9 cellular contexts compared by ENCODE assay signal in the genomic region with DNA sequence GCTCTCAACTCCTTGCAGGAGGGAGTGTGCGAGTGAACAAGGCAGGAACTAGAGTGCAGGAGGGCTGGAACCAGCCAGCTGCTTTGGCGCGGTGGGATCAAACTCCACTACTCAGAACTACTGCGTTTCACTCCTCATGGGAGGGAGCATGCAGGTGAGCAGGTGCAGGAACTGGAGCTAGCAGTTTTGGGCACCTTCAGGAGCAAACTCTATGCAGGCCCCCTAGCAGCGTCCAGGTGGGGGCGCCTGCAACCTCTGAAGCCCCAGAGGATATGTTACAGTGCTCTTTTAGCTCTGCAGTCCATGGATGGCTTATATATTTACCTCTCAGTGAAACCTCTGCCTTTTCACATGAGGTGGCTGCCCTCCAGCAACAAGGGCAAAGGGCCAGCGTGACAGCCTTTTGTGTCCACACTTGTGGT.
DNase-seq lines count a peak whose midpoint lies in the region; ATAC-seq and TF ChIP-seq lines count a peak whose summit lies in the region.
"Had no signal": no experiment of that assay in that cellular context is flagged by ENCODE, and none has a peak within 500 bp of the region (broad histone marks: within the 10 kb centered on the region; RNA-seq: fewer than 3 reads in every experiment).

No MANE protein-coding gene starts in this region.

- no peak for ATAC-seq in activated CD4-positive, alpha-beta T cell treated with anti-CD3 and anti-CD28 coated beads for 36 hours
- ATAC-seq in left cardiac atrium, result peak; percentile 76 to 86
- ATAC-seq in upper lobe of left lung (ENCODE audit: low FRiP score in 2 of 2), result peak; percentile 29 to 62
- no peak for ATAC-seq in HG02973 (IDR thresholded peaks at IDR 0.05; ENCODE audit: unreplicated experiment)

- intact Hi-C loops in activated CD4-positive, alpha-beta T cell treated with anti-CD3 and anti-CD28 coated beads for 36 hours (cut with DNase I, micrococcal nuclease), result no loop called here
- intact Hi-C loops in activated CD4-positive, alpha-beta T cell treated with anti-CD3 and anti-CD28 coated beads, Interleukin-2, amount 10 ng/mL, durations not matched to agents 24 days and 14 days (cut with micrococcal nuclease), result no loop called here
- intact Hi-C loops in left cardiac atrium (cut with DNase I), result no loop called here

- H3K27me3 Mint-ChIP-seq in activated CD4-positive, alpha-beta T cell treated with anti-CD3 and anti-CD28 coated beads for 36 hours, result no peaks in the 10 kb centered on the region
- no peaks in the 10 kb centered on the region for H3K27me3 Mint-ChIP-seq in activated CD4-positive, alpha-beta T cell treated with anti-CD3 and anti-CD28 coated beads, Interleukin-2, amount 10 ng/mL, durations not matched to agents 24 days and 14 days
- H3K27me3 Mint-ChIP-seq: CD4-positive, CD25-positive, alpha-beta regulatory T cell had no signal

- H3K4me3 ChIP-seq in OCI-LY1 (ENCODE audit: low read depth, low read length, poor library complexity, severe bottlenecking) (no peak overlapping the region), upper lobe of left lung (no peak overlapping the region)

- 0 out of 2 replicates have a peak, but pooled peaks cover 2% of the 10 kb centered on the region for H3K9me3 ChIP-seq in OCI-LY1 (ENCODE audit: low read length)
- no peaks in the 10 kb centered on the region for H3K9me3 ChIP-seq in upper lobe of left lung

- no peaks in the 10 kb centered on the region for H4K20me1 ChIP-seq in OCI-LY1 (ENCODE audit: insufficient read depth, low read length)

- no peaks in the 10 kb centered on the region for H3K36me3 Mint-ChIP-seq in activated CD4-positive, alpha-beta T cell treated with anti-CD3 and anti-CD28 coated beads for 36 hours (ENCODE audit: low read depth)
- no peaks in the 10 kb centered on the region for H3K36me3 Mint-ChIP-seq in activated CD4-positive, alpha-beta T cell treated with anti-CD3 and anti-CD28 coated beads, Interleukin-2, amount 10 ng/mL, durations not matched to agents 24 days and 14 days (ENCODE audit: low read depth)
- H3K36me3 Mint-ChIP-seq: CD4-positive, CD25-positive, alpha-beta regulatory T cell had no signal

- peak; percentile 94 for TF ChIP-seq CTCF in OCI-LY1 (IDR thresholded peaks at IDR 0.05; ENCODE audit: low read length)
- TF ChIP-seq CTCF in upper lobe of left lung (IDR thresholded peaks at IDR 0.05), result peak in 2 of 6 experiments; percentile 16 to 17
- no peak for TF ChIP-seq CTCF in GM10248 (IDR thresholded peaks at IDR 0.05; ENCODE audit: control extremely low read depth, extremely low read depth, low read depth, missing control alignments)

- CTCF ChIA-PET in activated CD4-positive, alpha-beta T cell treated with anti-CD3 and anti-CD28 coated beads for 36 hours (lab: Charles Lee), result no interaction called here
- CTCF ChIA-PET in GM10248 (lab: Yijun Ruan, JAX), result interaction anchor here (0.8 kb wide), 1 partner anchor 11 kb away, joined by 3 read pairs; no protein-coding TSS in a partner anchor

- no peaks in the 10 kb centered on the region for H3K79me2 ChIP-seq in OCI-LY1 (ENCODE audit: insufficient read depth, low read length)

- POLR2A ChIA-PET in activated CD4-positive, alpha-beta T cell treated with anti-CD3 and anti-CD28 coated beads for 36 hours (lab: Charles Lee), result no interaction called here
- POLR2A ChIA-PET in GM10248 (lab: Yijun Ruan, JAX), result no interaction called here

- no peaks in the 10 kb centered on the region for H3K4me1 Mint-ChIP-seq in activated CD4-positive, alpha-beta T cell treated with anti-CD3 and anti-CD28 coated beads for 36 hours
- H3K4me1 Mint-ChIP-seq in activated CD4-positive, alpha-beta T cell treated with anti-CD3 and anti-CD28 coated beads, Interleukin-2, amount 10 ng/mL, durations not matched to agents 24 days and 14 days, result no peaks in the 10 kb centered on the region
- H3K4me1 Mint-ChIP-seq: CD4-positive, CD25-positive, alpha-beta regulatory T cell had no signal

- H3K27ac Mint-ChIP-seq in activated CD4-positive, alpha-beta T cell treated with anti-CD3 and anti-CD28 coated beads for 36 hours, result no peak overlapping the region
- H3K27ac Mint-ChIP-seq in activated CD4-positive, alpha-beta T cell treated with anti-CD3 and anti-CD28 coated beads, Interleukin-2, amount 10 ng/mL, durations not matched to agents 24 days and 14 days, result no peak overlapping the region
- H3K27ac Mint-ChIP-seq: CD4-positive, CD25-positive, alpha-beta regulatory T cell had no signal

- H3K4me2 ChIP-seq in OCI-LY1 (ENCODE audit: low read length), result no peak overlapping the region

- H3F3A ChIP-seq in OCI-LY1 (ENCODE audit: insufficient read depth, low read length), result no peaks in the 10 kb centered on the region

- H2AFZ ChIP-seq in OCI-LY1 (ENCODE audit: low read length), result peak overlapping the region; percentile 12; the same call in 1 of the 2 replicates

- H3K27ac ChIP-seq in OCI-LY1 (ENCODE audit: low read depth, low read length, poor library complexity, severe bottlenecking), result no peak overlapping the region
- no peak overlapping the region for H3K27ac ChIP-seq in upper lobe of left lung

- H3K36me3 ChIP-seq in OCI-LY1 (ENCODE audit: insufficient read depth, low read length), result no peaks in the 10 kb centered on the region
- H3K36me3 ChIP-seq in upper lobe of left lung, result no peaks in the 10 kb centered on the region

- TF ChIP-seq POLR2A in upper lobe of left lung (IDR thresholded peaks at IDR 0.05), result no peak

- no peak overlapping the region for H3K9ac ChIP-seq in OCI-LY1 (ENCODE audit: low read length)

- peak; percentile 12 for DNase-seq in activated CD4-positive, alpha-beta T cell treated with anti-CD3 and anti-CD28 coated beads for 36 hours
- no peak for DNase-seq in activated CD4-positive, alpha-beta T cell treated with anti-CD3 and anti-CD28 coated beads, Interleukin-2, amount 10 ng/mL, durations not matched to agents 24 days and 14 days
- peak; percentile 23 for DNase-seq in left cardiac atrium
- DNase-seq in upper lobe of left lung, result peak; percentile 13 to 22
- DNase-seq in DMS153 (lab: John Stamatoyannopoulos, UW), result no peak
- DNase-seq in GM10248 (ENCODE audit: extremely low spot score), result no peak
- DNase-seq: CD4-positive, CD25-positive, alpha-beta regulatory T cell had no signal

- H3K9me3 Mint-ChIP-seq in activated CD4-positive, alpha-beta T cell treated with anti-CD3 and anti-CD28 coated beads for 36 hours (ENCODE audit: low read depth), result no peaks in the 10 kb centered on the region
- H3K9me3 Mint-ChIP-seq in activated CD4-positive, alpha-beta T cell treated with anti-CD3 and anti-CD28 coated beads, Interleukin-2, amount 10 ng/mL, durations not matched to agents 24 days and 14 days, result no peaks in the 10 kb centered on the region

- H3K27me3 ChIP-seq in OCI-LY1 (ENCODE audit: insufficient read depth, low read length) (no peaks in the 10 kb centered on the region), upper lobe of left lung (no peaks in the 10 kb centered on the region)

- WGBS in upper lobe of left lung, 2 donors, result 10 to 26% methylated on average over 5 to 7 of the region's 7 CpGs

- TF ChIP-seq EP300 in upper lobe of left lung (IDR thresholded peaks at IDR 0.05), result no peak

- H3K4me1 ChIP-seq in OCI-LY1 (ENCODE audit: insufficient read depth, low read length, severe bottlenecking), result peaks cover 4% of the 10 kb centered on the region
- peaks cover 0 to 9% (median 0%) of the 10 kb centered on the region in 4 donors for H3K4me1 ChIP-seq in upper lobe of left lung

- H3K9me2 ChIP-seq in OCI-LY1 (ENCODE audit: low read depth, low read length), result no peaks in the 10 kb centered on the region

- H3K4me3 Mint-ChIP-seq in activated CD4-positive, alpha-beta T cell treated with anti-CD3 and anti-CD28 coated beads for 36 hours, result no peak overlapping the region
- no peak overlapping the region for H3K4me3 Mint-ChIP-seq in activated CD4-positive, alpha-beta T cell treated with anti-CD3 and anti-CD28 coated beads, Interleukin-2, amount 10 ng/mL, durations not matched to agents 24 days and 14 days

Comparison
In these comparisons a context has a peak if more than half of its experiments do, and no peak if none do; other contexts are left out.
1. DNase-seq: peak in activated CD4-positive, alpha-beta T cell treated with anti-CD3 and anti-CD28 coated beads for 36 hours (single experiment), left cardiac atrium (single experiment) and upper lobe of left lung (2 of 2); none in activated CD4-positive, alpha-beta T cell treated with anti-CD3 and anti-CD28 coated beads, Interleukin-2, amount 10 ng/mL, durations not matched to agents 24 days and 14 days (single experiment), DMS153 (single experiment) and GM10248 (single experiment).
2. ATAC-seq: peak in left cardiac atrium (2 of 2) and upper lobe of left lung (2 of 2); none in activated CD4-positive, alpha-beta T cell treated with anti-CD3 and anti-CD28 coated beads for 36 hours (single experiment) and HG02973 (single experiment).